In genomic region chr3:10703875-10704274, GRCh38 we compare ENCODE assay signal across 8 cellular contexts.
DNase-seq lines count a peak whose midpoint lies in the region; ATAC-seq and TF ChIP-seq lines count a peak whose summit lies in the region.

No MANE protein-coding gene starts in this region.

- DNase-seq in A673 (ENCODE audit: low spot score): peak; percentile 32
- no peak for DNase-seq in GM06990 (ENCODE audit: extremely low read depth, insufficient read length)
- no peak for DNase-seq in Panc1 (ENCODE audit: low read depth, low spot score)
- DNase-seq in fibroblast of villous mesenchyme (ENCODE audit: low read depth): peak; percentile 5
- no peak for DNase-seq in head of caudate nucleus
- no peak for DNase-seq in activated CD4-positive, CD25-positive, alpha-beta regulatory T cell treated with anti-CD3 and anti-CD28 coated beads, Interleukin-2, amount 50 U/mL, for 72 hours

- TF ChIP-seq CTCF in A673 (conservative IDR thresholded peaks at IDR 0.05; ENCODE audit: low read depth, low read length) (peak; percentile 39; the same call in 1 of the 2 replicates), GM06990 (IDR thresholded peaks at IDR 0.05; ENCODE audit: insufficient read depth, low read length, poor library complexity, severe bottlenecking) (peak; percentile 39), Panc1 (IDR thresholded peaks at IDR 0.05) (peak; percentile 52), fibroblast of villous mesenchyme (IDR thresholded peaks at IDR 0.05; ENCODE audit: insufficient read depth, low read depth, low read length) (peak; percentile 22)

- H3K9me3 ChIP-seq in A673 (ENCODE audit: low read depth, low read length, poor library complexity, severe bottlenecking) (no peaks in the 10 kb centered on the region), Panc1 (ENCODE audit: control insufficient read depth, insufficient read depth, low read depth, low read length) (no peaks in the 10 kb centered on the region)

- no peak overlapping the region for H3K27ac ChIP-seq in A673 (ENCODE audit: low read depth, low read length, poor library complexity, severe bottlenecking)
- no peak overlapping the region for H3K27ac ChIP-seq in Panc1 (ENCODE audit: low read length)

- intact Hi-C loops in A673 (cut with micrococcal nuclease; ENCODE audit: unreplicated experiment) (no loop called here), Panc1 (cut with micrococcal nuclease; ENCODE audit: unreplicated experiment) (no loop called here), head of caudate nucleus (cut with DNase I) (no loop called here)

- BruUV-seq in A673 (replicated peaks; lab: Mats Ljungman, UMichigan): no TSS peak
- no TSS peak for BruUV-seq in Panc1 (replicated peaks; lab: Mats Ljungman, UMichigan)

- in situ Hi-C loops in Panc1 (cut with HindIII; ENCODE audit: low pct_unique_long_range_greater_than_20kb, low sequenced_read_pairs): no loop called here

- CTCF ChIA-PET in A673 (lab: Charles Lee) (no interaction called here), Panc1 (lab: Charles Lee) (no interaction called here)

- POLR2A ChIA-PET in A673 (lab: Charles Lee; ENCODE audit: low non-redundant PET): no interaction called here
- POLR2A ChIA-PET in Panc1 (lab: Charles Lee): no interaction called here

- H3K27me3 ChIP-seq in A673 (replicated peaks; ENCODE audit: insufficient read depth, low read depth, low read length, poor library complexity) (peaks cover 44% of the 10 kb centered on the region), GM06990 (replicated peaks; ENCODE audit: control insufficient read depth, insufficient read depth, low read length) (peaks cover 5% of the 10 kb centered on the region), Panc1 (ENCODE audit: control insufficient read depth, insufficient read depth, low read length) (peaks cover 9% of the 10 kb centered on the region)

- H3K4me3 ChIP-seq in A673 (ENCODE audit: low read depth, low read length, poor library complexity, severe bottlenecking) (no peak overlapping the region), GM06990 (replicated peaks; ENCODE audit: low read depth, low read length) (no peak overlapping the region), Panc1 (ENCODE audit: low read depth in 2 of 2, low read length in 2 of 2) (no peak overlapping the region), fibroblast of villous mesenchyme (ENCODE audit: low read depth, low read length) (no peak overlapping the region)

- no peaks in the 10 kb centered on the region for H3K4me1 ChIP-seq in A673 (ENCODE audit: insufficient read depth, low read length, poor library complexity, severe bottlenecking)
- no peaks in the 10 kb centered on the region for H3K4me1 ChIP-seq in Panc1 (ENCODE audit: control insufficient read depth, insufficient read depth, low read length)

- H3K36me3 ChIP-seq in A673 (ENCODE audit: insufficient read depth, low read length, poor library complexity, severe bottlenecking) (no peaks in the 10 kb centered on the region), GM06990 (ENCODE audit: control insufficient read depth, insufficient read depth, low read length) (no peaks in the 10 kb centered on the region), Panc1 (ENCODE audit: control insufficient read depth, insufficient read depth, low read length) (no peaks in the 10 kb centered on the region)

- ATAC-seq in Panc1: peak; percentile 43; the same call in 1 of the 2 replicates
- no peak for ATAC-seq in HG03432 (IDR thresholded peaks at IDR 0.05; ENCODE audit: unreplicated experiment)
- ATAC-seq in GM21360 (IDR thresholded peaks at IDR 0.05; ENCODE audit: unreplicated experiment): no peak

Comparison
In these comparisons a context has a peak if more than half of its experiments do, and no peak if none do; other contexts are left out.
1. DNase-seq: peak in A673 (single experiment) and fibroblast of villous mesenchyme (single experiment); none in GM06990 (single experiment), Panc1 (single experiment), head of caudate nucleus (0 of 42) and activated CD4-positive, CD25-positive, alpha-beta regulatory T cell treated with anti-CD3 and anti-CD28 coated beads, Interleukin-2, amount 50 U/mL, for 72 hours (single experiment).
2. Peak in every context shown above with its lines, with median percentiles within 50 percentile points of each other: CTCF ChIP-seq.